In the genomic region with DNA sequence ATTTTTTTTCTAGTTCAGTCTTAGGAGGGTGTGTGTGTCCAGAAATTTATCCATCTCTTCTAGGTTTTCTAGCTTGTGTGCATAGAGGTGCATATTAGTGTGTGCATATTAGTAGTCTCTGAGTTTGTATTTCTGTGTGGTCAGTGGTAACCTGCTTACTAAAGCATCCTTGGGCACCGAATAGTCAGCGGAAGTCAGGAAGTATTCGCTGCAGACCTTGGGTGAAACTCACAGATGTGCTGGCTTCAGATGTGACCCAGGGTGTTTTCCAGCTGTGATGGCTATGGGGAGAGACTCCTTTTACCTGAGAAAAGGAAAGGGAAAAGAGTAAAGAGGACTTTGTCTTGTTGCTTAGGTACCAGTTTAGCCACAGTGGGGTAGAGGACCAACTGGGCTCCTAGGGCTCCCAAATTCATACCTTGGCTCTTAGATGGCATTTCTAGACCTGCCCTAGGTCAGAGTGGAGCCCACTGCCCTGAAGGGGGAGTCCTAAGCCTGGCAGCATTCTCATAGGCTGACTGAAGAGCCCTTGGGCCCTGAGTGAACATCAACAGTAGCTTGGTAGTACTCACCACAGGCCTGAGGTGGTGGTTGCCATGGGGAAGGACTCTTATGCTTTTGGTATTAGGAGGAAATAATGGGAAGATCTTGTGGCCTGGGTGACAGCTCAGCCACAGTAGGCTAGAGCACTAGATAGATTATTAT, we compare ENCODE assay signal across 22 cellular contexts.
"Had no signal": no experiment of that assay in that cellular context is flagged by ENCODE, and none has a peak within 500 bp of the region (broad histone marks: within the 10 kb centered on the region; RNA-seq: fewer than 3 reads in every experiment).

No MANE protein-coding gene starts in this region.

- H3K4me1 ChIP-seq: esophagus squamous epithelium, psoas muscle, right lobe of liver had no signal

- H3K4me2 ChIP-seq: hepatocyte had no signal

- ATAC-seq: left lobe of liver; mucosa of descending colon; naive thymus-derived CD8-positive, alpha-beta T cell; psoas muscle; right lobe of liver had no signal

- H3K79me2 ChIP-seq: hepatocyte had no signal

- H3K36me3 ChIP-seq: esophagus squamous epithelium, neutrophil, right lobe of liver had no signal

- H3K4me3 Mint-ChIP-seq: naive thymus-derived CD8-positive, alpha-beta T cell had no signal

- H2AFZ ChIP-seq: hepatocyte had no signal

- H3K27ac ChIP-seq: dorsolateral prefrontal cortex, epithelial cell of prostate, esophagus squamous epithelium, hepatocyte, neutrophil, psoas muscle, right lobe of liver had no signal

- H3K27me3 ChIP-seq: esophagus squamous epithelium, hepatocyte, neutrophil, right lobe of liver had no signal

- DNase-seq: cortex of kidney; dorsolateral prefrontal cortex; effector CD8-positive, alpha-beta T cell; esophagus squamous epithelium; foreskin fibroblast; head of caudate nucleus; kidney glomerular epithelial cell; mammary epithelial cell; mucosa of descending colon; naive thymus-derived CD8-positive, alpha-beta T cell; psoas muscle; retina; right lobe of liver; stimulated activated CD4-positive, alpha-beta T cell treated with anti-CD3 and anti-CD28 coated beads, Interleukin-15, amount 100 ng/mL, for 24 hours; stimulated activated CD4-positive, alpha-beta T cell treated with anti-CD3 and anti-CD28 coated beads, Interleukin-1b, Interleukin-23, amount 100 ng/mL, for 48 hours; stimulated activated CD4-positive, alpha-beta T cell treated with anti-CD3 and anti-CD28 coated beads, Interleukin-4, amount 100 ng/mL, for 24 hours; stimulated activated naive CD4-positive, alpha-beta T cell treated with Interleukin-2 at 50 U/mL for 16 hours; trophoblast cell had no signal

- H3K9me3 ChIP-seq: neutrophil, psoas muscle, right lobe of liver had no signal

- H3K4me3 ChIP-seq: dorsolateral prefrontal cortex, esophagus squamous epithelium, hepatocyte, mucosa of descending colon, psoas muscle, right lobe of liver had no signal
